Comparison of ENCODE assay signal across 14 cellular contexts in genomic region chr22:29128891-29129643, GRCh38. TPM values are rescaled to one million over a fixed set of nuclear protein-coding genes. Genes with fewer than 3 reads are reported as not detected.
DNase-seq lines count a peak whose midpoint lies in the region; ATAC-seq and TF ChIP-seq lines count a peak whose summit lies in the region.
"Had no signal": no experiment of that assay in that cellular context is flagged by ENCODE, and none has a peak within 500 bp of the region (broad histone marks: within the 10 kb centered on the region; RNA-seq: fewer than 3 reads in every experiment).

No MANE protein-coding gene starts in this region.

- peaks cover 12% of the 10 kb centered on the region for H3K36me3 Mint-ChIP-seq in progenitor cell of endocrine pancreas (ENCODE audit: insufficient read depth)

- H3K4me3 Mint-ChIP-seq in progenitor cell of endocrine pancreas (ENCODE audit: low read depth): no peak overlapping the region
- H3K4me3 Mint-ChIP-seq: central memory CD8-positive, alpha-beta T cell; T-helper 1 cell treated with Interleukin-12 subunit alpha and Interleukin-12 subunit beta and Interleukin-4 antibody, amounts not matched to agents 30 μg/mL and 1 μg/mL, for 36 hours had no signal

- no peak overlapping the region for H3K4me3 ChIP-seq in AG10803 (ENCODE audit: low read length)
- H3K4me3 ChIP-seq: esophagus muscularis mucosa had no signal

- ATAC-seq in HG02571 (IDR thresholded peaks at IDR 0.05; ENCODE audit: unreplicated experiment): no peak

- H3K4me1 Mint-ChIP-seq in progenitor cell of endocrine pancreas (ENCODE audit: low read depth): peaks cover 12% of the 10 kb centered on the region
- H3K4me1 Mint-ChIP-seq: central memory CD8-positive, alpha-beta T cell had no signal

- H3K27ac Mint-ChIP-seq in progenitor cell of endocrine pancreas: peak overlapping the region; percentile 14
- H3K27ac Mint-ChIP-seq: T-helper 1 cell treated with Interleukin-12 subunit alpha and Interleukin-12 subunit beta and Interleukin-4 antibody, amounts not matched to agents 30 μg/mL and 1 μg/mL, for 36 hours had no signal

- TF ChIP-seq CTCF in AG10803 (conservative IDR thresholded peaks at IDR 0.05; ENCODE audit: low read length) (no peak), progenitor cell of endocrine pancreas (IDR thresholded peaks at IDR 0.05; ENCODE audit: unreplicated experiment) (no peak)

- H3K27me3 Mint-ChIP-seq in progenitor cell of endocrine pancreas: no peaks in the 10 kb centered on the region

- DNase-seq in AG10803 (ENCODE audit: low read depth) (peak; percentile 78), LHCN-M2 (ENCODE audit: low read depth) (peak; percentile 56), fibroblast of gingiva (ENCODE audit: low read depth) (peak; percentile 51), progenitor cell of endocrine pancreas (ENCODE audit: low spot score, unreplicated experiment) (no peak), D341Med (ENCODE audit: low spot score) (no peak), NCI-H1436 (lab: John Stamatoyannopoulos, UW) (no peak), Kasumi-1 (lab: John Stamatoyannopoulos, UW) (no peak)
- DNase-seq: activated gamma-delta T cell treated with Interleukin-2 at 50 U/mL for 16 hours, kidney, NCI-H187 treated with DMSO at 0.1 percent for 48 hours had no signal

- H3K9me3 Mint-ChIP-seq in progenitor cell of endocrine pancreas (ENCODE audit: low read depth): peaks cover 5% of the 10 kb centered on the region
- H3K9me3 Mint-ChIP-seq: central memory CD8-positive, alpha-beta T cell; T-helper 1 cell treated with Interleukin-12 subunit alpha and Interleukin-12 subunit beta and Interleukin-4 antibody, amounts not matched to agents 30 μg/mL and 1 μg/mL, for 36 hours had no signal

RNA-seq across cellular contexts. Expression of gene KREMEN1, which starts 56.2 kb away (rescaled TPM):
- total RNA-seq in LHCN-M2 (2014; rRNA removed) (4.3 and 5.8 TPM in 2 replicates), progenitor cell of endocrine pancreas (10.5 and 11.5 TPM in 2 replicates)
- 5.8 TPM for polyA plus RNA-seq in LHCN-M2 (2012)

Comparison
In these comparisons a context has a peak if more than half of its experiments do, and no peak if none do; other contexts are left out.
1. DNase-seq: peak in AG10803 (single experiment), LHCN-M2 (single experiment) and fibroblast of gingiva (single experiment); none in progenitor cell of endocrine pancreas (single experiment), D341Med (single experiment), NCI-H1436 (single experiment) and Kasumi-1 (0 of 2).